1 cellular context compared by ENCODE assay signal in the genomic region with DNA sequence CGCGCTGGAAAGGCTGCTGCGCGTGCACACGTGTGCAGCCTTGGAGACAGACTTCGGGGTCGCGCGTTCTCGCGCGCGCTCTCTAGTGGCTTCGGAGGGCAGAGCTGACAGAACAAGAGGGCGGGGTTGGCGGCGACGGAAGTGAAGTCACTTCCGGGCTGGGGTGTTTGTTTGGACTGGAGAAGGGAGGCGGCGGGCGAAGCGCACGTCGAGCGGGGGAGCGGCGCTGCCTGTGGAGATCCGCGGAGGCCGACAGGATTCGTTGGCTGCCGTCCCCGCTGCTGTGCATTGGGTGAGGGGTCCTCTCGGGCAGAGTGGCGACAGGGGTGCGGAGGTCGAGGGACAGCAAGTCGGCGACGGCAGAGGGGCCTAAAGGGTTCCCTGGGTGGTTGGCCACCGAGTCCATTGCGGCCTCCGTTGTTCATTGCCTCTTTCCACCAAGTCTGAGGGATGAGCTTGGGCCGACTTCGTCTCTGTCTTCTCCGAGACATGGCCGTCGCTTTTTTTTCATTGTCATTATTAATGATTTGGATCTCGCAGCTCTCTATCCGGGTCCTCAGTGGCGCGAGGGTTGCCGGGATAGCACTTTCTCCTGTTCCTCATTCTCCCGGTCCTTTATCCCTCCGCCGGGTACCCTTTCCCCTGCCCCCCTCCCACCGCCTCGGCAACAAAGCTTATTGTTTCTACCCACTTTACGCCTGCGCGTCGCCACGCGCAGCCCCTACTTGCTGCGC.
TF ChIP-seq lines count a peak whose summit lies in the region.

A gene with protein sequence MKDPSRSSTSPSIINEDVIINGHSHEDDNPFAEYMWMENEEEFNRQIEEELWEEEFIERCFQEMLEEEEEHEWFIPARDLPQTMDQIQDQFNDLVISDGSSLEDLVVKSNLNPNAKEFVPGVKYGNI (plus strand): TSS at position 166 of the 734 bp plus-strand sequence. CDS start 21,931 bp downstream, outside the sequence.

TF ChIP-seq in HepG2, 621 proteins besides CTCF, POLR2A, EP300 and RAD21 (continued from another document and continues in another):
- TF ChIP-seq, protein P1, sequence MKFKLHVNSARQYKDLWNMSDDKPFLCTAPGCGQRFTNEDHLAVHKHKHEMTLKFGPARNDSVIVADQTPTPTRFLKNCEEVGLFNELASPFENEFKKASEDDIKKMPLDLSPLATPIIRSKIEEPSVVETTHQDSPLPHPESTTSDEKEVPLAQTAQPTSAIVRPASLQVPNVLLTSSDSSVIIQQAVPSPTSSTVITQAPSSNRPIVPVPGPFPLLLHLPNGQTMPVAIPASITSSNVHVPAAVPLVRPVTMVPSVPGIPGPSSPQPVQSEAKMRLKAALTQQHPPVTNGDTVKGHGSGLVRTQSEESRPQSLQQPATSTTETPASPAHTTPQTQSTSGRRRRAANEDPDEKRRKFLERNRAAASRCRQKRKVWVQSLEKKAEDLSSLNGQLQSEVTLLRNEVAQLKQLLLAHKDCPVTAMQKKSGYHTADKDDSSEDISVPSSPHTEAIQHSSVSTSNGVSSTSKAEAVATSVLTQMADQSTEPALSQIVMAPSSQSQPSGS (CRISPR knock-in tag; IDR thresholded peaks at IDR 0.05), result peak; percentile 90
- TF ChIP-seq ZNF510 (CRISPR knock-in tag; IDR thresholded peaks at IDR 0.05; ENCODE audit: low read depth) (peak; percentile 70; the same call in 1 of the 2 replicates), TMF1 (CRISPR knock-in tag; IDR thresholded peaks at IDR 0.05; ENCODE audit: low read depth) (peak; percentile 79), ZNF225 (CRISPR knock-in tag; IDR thresholded peaks at IDR 0.05) (peak; percentile 62; the same call in 1 of the 2 replicates), SKI (IDR thresholded peaks at IDR 0.05; ENCODE audit: partially characterized antibody) (no peak), JARID2 (CRISPR knock-in tag; IDR thresholded peaks at IDR 0.05; ENCODE audit: insufficient replicate concordance) (peak; percentile 54), DPF2 (CRISPR knock-in tag; IDR thresholded peaks at IDR 0.05; ENCODE audit: borderline replicate concordance, low read depth) (no peak; the same call in 1 of the 2 replicates), ZNF121 (CRISPR knock-in tag; IDR thresholded peaks at IDR 0.05) (no peak; the same call in 1 of the 2 replicates), ZNF670 (CRISPR knock-in tag; IDR thresholded peaks at IDR 0.05; ENCODE audit: borderline replicate concordance) (peak; percentile 82; the same call in 1 of the 2 replicates), KDM6A (CRISPR knock-in tag; IDR thresholded peaks at IDR 0.05; ENCODE audit: low read depth) (no peak), ZNF790 (CRISPR knock-in tag; IDR thresholded peaks at IDR 0.05; ENCODE audit: borderline replicate concordance) (no peak), CAMTA2 (CRISPR knock-in tag; IDR thresholded peaks at IDR 0.05; ENCODE audit: borderline replicate concordance) (peak; percentile 97), ZNF496 (CRISPR knock-in tag; IDR thresholded peaks at IDR 0.05; ENCODE audit: insufficient replicate concordance) (no peak), AHR (CRISPR knock-in tag; IDR thresholded peaks at IDR 0.05) (peak; percentile 68; the same call in 1 of the 2 replicates), ZNF24 (IDR thresholded peaks at IDR 0.05) (no peak), GZF1 (CRISPR knock-in tag; IDR thresholded peaks at IDR 0.05) (no peak), ZNF317 (CRISPR knock-in tag; IDR thresholded peaks at IDR 0.05) (peak; percentile 84), ATM (IDR thresholded peaks at IDR 0.05; ENCODE audit: borderline replicate concordance) (no peak), ZBTB1 (CRISPR knock-in tag; IDR thresholded peaks at IDR 0.05; ENCODE audit: borderline replicate concordance) (no peak), NR2C2 (CRISPR knock-in tag; IDR thresholded peaks at IDR 0.05; ENCODE audit: borderline replicate concordance) (peak; percentile 64), GATA4 (IDR thresholded peaks at IDR 0.05; ENCODE audit: borderline replicate concordance, low read depth) (0 out of 2 replicates have a peak, but pooled peaks have one; percentile 37), YEATS2 (CRISPR knock-in tag; IDR thresholded peaks at IDR 0.05; ENCODE audit: borderline replicate concordance) (peak; percentile 85), NKX3-1 (CRISPR knock-in tag; IDR thresholded peaks at IDR 0.05) (0 out of 2 replicates have a peak, but pooled peaks have one; percentile 23), ZNF672 (CRISPR knock-in tag; IDR thresholded peaks at IDR 0.05) (no peak), ZFP36 (IDR thresholded peaks at IDR 0.05; ENCODE audit: borderline replicate concordance, low read depth, low read length, partially characterized antibody) (no peak), CBX2 (IDR thresholded peaks at IDR 0.05; ENCODE audit: low read depth, low read length) (no peak), CBX2 (CRISPR knock-in tag; IDR thresholded peaks at IDR 0.05; ENCODE audit: low read depth) (peak; percentile 32; the same call in 1 of the 2 replicates), REL (CRISPR knock-in tag; conservative IDR thresholded peaks at IDR 0.05) (no peak; the same call in 1 of the 2 replicates), TBL1XR1 (IDR thresholded peaks at IDR 0.05; ENCODE audit: borderline replicate concordance, low read length, partially characterized antibody) (peak; percentile 57), ZNF660 (CRISPR knock-in tag; IDR thresholded peaks at IDR 0.05; ENCODE audit: borderline replicate concordance, low read depth) (0 out of 2 replicates have a peak, but pooled peaks have one; percentile 54)
- TF ChIP-seq, protein P2, sequence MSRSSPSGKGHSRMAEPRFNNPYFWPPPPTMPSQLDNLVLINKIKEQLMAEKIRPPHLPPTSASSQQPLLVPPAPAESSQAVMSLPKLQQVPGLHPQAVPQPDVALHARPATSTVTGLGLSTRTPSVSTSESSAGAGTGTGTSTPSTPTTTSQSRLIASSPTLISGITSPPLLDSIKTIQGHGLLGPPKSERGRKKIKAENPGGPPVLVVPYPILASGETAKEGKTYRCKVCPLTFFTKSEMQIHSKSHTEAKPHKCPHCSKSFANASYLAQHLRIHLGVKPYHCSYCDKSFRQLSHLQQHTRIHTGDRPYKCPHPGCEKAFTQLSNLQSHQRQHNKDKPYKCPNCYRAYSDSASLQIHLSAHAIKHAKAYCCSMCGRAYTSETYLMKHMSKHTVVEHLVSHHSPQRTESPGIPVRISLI (CRISPR knock-in tag; IDR thresholded peaks at IDR 0.05; ENCODE audit: borderline replicate concordance), result peak; percentile 67; the same call in 1 of the 2 replicates
- TF ChIP-seq, protein P3, sequence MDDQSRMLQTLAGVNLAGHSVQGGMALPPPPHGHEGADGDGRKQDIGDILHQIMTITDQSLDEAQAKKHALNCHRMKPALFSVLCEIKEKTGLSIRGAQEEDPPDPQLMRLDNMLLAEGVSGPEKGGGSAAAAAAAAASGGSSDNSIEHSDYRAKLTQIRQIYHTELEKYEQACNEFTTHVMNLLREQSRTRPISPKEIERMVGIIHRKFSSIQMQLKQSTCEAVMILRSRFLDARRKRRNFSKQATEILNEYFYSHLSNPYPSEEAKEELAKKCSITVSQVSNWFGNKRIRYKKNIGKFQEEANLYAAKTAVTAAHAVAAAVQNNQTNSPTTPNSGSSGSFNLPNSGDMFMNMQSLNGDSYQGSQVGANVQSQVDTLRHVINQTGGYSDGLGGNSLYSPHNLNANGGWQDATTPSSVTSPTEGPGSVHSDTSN (CRISPR knock-in tag; IDR thresholded peaks at IDR 0.05; ENCODE audit: borderline replicate concordance), result no peak
- TF ChIP-seq, protein P4, sequence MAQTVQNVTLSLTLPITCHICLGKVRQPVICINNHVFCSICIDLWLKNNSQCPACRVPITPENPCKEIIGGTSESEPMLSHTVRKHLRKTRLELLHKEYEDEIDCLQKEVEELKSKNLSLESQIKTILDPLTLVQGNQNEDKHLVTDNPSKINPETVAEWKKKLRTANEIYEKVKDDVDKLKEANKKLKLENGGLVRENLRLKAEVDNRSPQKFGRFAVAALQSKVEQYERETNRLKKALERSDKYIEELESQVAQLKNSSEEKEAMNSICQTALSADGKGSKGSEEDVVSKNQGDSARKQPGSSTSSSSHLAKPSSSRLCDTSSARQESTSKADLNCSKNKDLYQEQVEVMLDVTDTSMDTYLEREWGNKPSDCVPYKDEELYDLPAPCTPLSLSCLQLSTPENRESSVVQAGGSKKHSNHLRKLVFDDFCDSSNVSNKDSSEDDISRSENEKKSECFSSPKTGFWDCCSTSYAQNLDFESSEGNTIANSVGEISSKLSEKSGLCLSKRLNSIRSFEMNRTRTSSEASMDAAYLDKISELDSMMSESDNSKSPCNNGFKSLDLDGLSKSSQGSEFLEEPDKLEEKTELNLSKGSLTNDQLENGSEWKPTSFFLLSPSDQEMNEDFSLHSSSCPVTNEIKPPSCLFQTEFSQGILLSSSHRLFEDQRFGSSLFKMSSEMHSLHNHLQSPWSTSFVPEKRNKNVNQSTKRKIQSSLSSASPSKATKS (CRISPR knock-in tag; IDR thresholded peaks at IDR 0.05), result no peak
- TF ChIP-seq, protein P5, sequence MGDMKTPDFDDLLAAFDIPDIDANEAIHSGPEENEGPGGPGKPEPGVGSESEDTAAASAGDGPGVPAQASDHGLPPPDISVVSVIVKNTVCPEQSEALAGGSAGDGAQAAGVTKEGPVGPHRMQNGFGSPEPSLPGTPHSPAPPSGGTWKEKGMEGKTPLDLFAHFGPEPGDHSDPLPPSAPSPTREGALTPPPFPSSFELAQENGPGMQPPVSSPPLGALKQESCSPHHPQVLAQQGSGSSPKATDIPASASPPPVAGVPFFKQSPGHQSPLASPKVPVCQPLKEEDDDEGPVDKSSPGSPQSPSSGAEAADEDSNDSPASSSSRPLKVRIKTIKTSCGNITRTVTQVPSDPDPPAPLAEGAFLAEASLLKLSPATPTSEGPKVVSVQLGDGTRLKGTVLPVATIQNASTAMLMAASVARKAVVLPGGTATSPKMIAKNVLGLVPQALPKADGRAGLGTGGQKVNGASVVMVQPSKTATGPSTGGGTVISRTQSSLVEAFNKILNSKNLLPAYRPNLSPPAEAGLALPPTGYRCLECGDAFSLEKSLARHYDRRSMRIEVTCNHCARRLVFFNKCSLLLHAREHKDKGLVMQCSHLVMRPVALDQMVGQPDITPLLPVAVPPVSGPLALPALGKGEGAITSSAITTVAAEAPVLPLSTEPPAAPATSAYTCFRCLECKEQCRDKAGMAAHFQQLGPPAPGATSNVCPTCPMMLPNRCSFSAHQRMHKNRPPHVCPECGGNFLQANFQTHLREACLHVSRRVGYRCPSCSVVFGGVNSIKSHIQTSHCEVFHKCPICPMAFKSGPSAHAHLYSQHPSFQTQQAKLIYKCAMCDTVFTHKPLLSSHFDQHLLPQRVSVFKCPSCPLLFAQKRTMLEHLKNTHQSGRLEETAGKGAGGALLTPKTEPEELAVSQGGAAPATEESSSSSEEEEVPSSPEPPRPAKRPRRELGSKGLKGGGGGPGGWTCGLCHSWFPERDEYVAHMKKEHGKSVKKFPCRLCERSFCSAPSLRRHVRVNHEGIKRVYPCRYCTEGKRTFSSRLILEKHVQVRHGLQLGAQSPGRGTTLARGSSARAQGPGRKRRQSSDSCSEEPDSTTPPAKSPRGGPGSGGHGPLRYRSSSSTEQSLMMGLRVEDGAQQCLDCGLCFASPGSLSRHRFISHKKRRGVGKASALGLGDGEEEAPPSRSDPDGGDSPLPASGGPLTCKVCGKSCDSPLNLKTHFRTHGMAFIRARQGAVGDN (CRISPR knock-in tag; IDR thresholded peaks at IDR 0.05), result peak; percentile 96
- TF ChIP-seq, protein P6, sequence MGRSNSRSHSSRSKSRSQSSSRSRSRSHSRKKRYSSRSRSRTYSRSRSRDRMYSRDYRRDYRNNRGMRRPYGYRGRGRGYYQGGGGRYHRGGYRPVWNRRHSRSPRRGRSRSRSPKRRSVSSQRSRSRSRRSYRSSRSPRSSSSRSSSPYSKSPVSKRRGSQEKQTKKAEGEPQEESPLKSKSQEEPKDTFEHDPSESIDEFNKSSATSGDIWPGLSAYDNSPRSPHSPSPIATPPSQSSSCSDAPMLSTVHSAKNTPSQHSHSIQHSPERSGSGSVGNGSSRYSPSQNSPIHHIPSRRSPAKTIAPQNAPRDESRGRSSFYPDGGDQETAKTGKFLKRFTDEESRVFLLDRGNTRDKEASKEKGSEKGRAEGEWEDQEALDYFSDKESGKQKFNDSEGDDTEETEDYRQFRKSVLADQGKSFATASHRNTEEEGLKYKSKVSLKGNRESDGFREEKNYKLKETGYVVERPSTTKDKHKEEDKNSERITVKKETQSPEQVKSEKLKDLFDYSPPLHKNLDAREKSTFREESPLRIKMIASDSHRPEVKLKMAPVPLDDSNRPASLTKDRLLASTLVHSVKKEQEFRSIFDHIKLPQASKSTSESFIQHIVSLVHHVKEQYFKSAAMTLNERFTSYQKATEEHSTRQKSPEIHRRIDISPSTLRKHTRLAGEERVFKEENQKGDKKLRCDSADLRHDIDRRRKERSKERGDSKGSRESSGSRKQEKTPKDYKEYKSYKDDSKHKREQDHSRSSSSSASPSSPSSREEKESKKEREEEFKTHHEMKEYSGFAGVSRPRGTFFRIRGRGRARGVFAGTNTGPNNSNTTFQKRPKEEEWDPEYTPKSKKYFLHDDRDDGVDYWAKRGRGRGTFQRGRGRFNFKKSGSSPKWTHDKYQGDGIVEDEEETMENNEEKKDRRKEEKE (IDR thresholded peaks at IDR 0.05), result no peak
- TF ChIP-seq, protein P7, sequence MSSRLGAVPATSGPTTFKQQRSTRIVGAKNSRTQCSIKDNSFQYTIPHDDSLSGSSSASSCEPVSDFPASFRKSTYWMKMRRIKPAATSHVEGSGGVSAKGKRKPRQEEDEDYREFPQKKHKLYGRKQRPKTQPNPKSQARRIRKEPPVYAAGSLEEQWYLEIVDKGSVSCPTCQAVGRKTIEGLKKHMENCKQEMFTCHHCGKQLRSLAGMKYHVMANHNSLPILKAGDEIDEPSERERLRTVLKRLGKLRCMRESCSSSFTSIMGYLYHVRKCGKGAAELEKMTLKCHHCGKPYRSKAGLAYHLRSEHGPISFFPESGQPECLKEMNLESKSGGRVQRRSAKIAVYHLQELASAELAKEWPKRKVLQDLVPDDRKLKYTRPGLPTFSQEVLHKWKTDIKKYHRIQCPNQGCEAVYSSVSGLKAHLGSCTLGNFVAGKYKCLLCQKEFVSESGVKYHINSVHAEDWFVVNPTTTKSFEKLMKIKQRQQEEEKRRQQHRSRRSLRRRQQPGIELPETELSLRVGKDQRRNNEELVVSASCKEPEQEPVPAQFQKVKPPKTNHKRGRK (CRISPR knock-in tag; IDR thresholded peaks at IDR 0.05), result no peak
- TF ChIP-seq, protein P8, sequence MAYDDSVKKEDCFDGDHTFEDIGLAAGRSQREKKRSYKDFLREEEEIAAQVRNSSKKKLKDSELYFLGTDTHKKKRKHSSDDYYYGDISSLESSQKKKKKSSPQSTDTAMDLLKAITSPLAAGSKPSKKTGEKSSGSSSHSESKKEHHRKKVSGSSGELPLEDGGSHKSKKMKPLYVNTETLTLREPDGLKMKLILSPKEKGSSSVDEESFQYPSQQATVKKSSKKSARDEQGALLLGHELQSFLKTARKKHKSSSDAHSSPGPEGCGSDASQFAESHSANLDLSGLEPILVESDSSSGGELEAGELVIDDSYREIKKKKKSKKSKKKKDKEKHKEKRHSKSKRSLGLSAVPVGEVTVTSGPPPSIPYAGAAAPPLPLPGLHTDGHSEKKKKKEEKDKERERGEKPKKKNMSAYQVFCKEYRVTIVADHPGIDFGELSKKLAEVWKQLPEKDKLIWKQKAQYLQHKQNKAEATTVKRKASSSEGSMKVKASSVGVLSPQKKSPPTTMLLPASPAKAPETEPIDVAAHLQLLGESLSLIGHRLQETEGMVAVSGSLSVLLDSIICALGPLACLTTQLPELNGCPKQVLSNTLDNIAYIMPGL (CRISPR knock-in tag; IDR thresholded peaks at IDR 0.05; ENCODE audit: borderline replicate concordance in 1 of 2, low read depth in 1 of 2), result peak; percentile 88 to 95
- TF ChIP-seq, protein P9, sequence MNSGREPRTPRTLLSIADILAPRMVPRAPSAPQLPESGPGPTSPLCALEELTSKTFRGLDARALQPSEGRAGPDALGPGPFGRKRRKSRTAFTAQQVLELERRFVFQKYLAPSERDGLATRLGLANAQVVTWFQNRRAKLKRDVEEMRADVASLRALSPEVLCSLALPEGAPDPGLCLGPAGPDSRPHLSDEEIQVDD (CRISPR knock-in tag; IDR thresholded peaks at IDR 0.05; ENCODE audit: borderline replicate concordance), result peak; percentile 66; the same call in 1 of the 2 replicates
